Comparison of ENCODE assay signal across 28 cellular contexts in the genomic region with DNA sequence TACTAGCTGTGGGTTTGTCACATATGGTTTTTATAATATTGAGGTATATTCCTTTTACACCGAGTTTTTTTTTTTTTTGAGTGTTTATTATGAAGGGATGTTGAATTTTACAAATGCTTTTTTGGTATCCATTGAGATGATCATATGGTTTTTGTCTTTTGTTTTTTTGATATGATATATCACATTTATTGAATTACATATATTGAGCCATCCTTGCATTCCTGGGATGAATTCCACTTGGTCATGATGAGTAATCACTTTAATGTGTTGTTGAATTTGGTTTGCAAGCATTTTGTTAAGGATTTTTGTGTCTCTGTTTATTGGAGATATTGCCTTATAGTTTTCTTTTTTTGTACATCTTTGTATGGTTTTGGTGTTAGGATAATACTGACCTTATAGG. TPM values are rescaled to one million over a fixed set of nuclear protein-coding genes. Genes with fewer than 3 reads are reported as not detected.
DNase-seq lines count a peak whose midpoint lies in the region; ATAC-seq and TF ChIP-seq lines count a peak whose summit lies in the region.
"Had no signal": no experiment of that assay in that cellular context is flagged by ENCODE, and none has a peak within 500 bp of the region (broad histone marks: within the 10 kb centered on the region; RNA-seq: fewer than 3 reads in every experiment).

No MANE protein-coding gene starts in this region.

- H3K27ac ChIP-seq in PC-3 (ENCODE audit: low read length), result no peak overlapping the region
- no peak overlapping the region for H3K27ac ChIP-seq in A673 (ENCODE audit: low read depth, low read length, poor library complexity, severe bottlenecking)
- H3K27ac ChIP-seq: 22Rv1, ascending aorta, lower lobe of right lung, thyroid gland, vagina had no signal

- peak; percentile 16 for DNase-seq in DMS 273 (lab: John Stamatoyannopoulos, UW; ENCODE audit: unreplicated experiment)
- DNase-seq in DMS 273 treated with DMSO at 0.1 percent for 48 hours (lab: John Stamatoyannopoulos, UW), result no peak
- DNase-seq in PC-3, result peak; percentile 23
- DNase-seq in erythroblast (lab: John Stamatoyannopoulos, UW), result peak; percentile 29 to 43
- DNase-seq in renal cortical epithelial cell (ENCODE audit: low read depth), result peak; percentile 7
- no peak for DNase-seq in iPS-NIHi7 (ENCODE audit: extremely low spot score)
- DNase-seq in NCI-H446 treated with DMSO at 0.1 percent for 48 hours (lab: John Stamatoyannopoulos, UW), result no peak
- DNase-seq in A673 (ENCODE audit: low spot score), result no peak
- DNase-seq: activated effector memory CD4-positive, alpha-beta T cell treated with Interleukin-2 at 50 U/mL for 16 hours; CD8-positive, alpha-beta memory T cell; central memory CD4-positive, alpha-beta T cell; DMS79; kidney; lower lobe of right lung; NCI-H1105; NCI-H2029 treated with DMSO at 0.1 percent for 48 hours; NCI-H446; NCI-H82; Right ventricle myocardium superior; stimulated activated CD4-positive, alpha-beta T cell treated with anti-CD3 and anti-CD28 coated beads, Interleukin-1b, Interleukin-23, amount 100 ng/mL, for 48 hours; stimulated activated CD8-positive, alpha-beta memory T cell treated with anti-CD3 and anti-CD28 coated beads, Interleukin-4, amount 100 ng/mL, for 48 hours; stimulated activated naive CD8-positive, alpha-beta T cell treated with anti-CD3 and anti-CD28 coated beads, Interleukin-15, amount 100 ng/mL, for 72 hours; thyroid gland had no signal

- CTCF ChIA-PET in PC-3 (lab: Charles Lee) (no interaction called here), A673 (lab: Charles Lee) (no interaction called here)

- H3K9ac ChIP-seq in PC-3 (ENCODE audit: low read length), result no peak overlapping the region

- peaks cover 15% of the 10 kb centered on the region for H3K79me2 ChIP-seq in PC-3 (ENCODE audit: low read length)

- H3K4me3 ChIP-seq in PC-3 (ENCODE audit: low read length) (no peak overlapping the region), A673 (ENCODE audit: low read depth, low read length, poor library complexity, severe bottlenecking) (no peak overlapping the region)
- H3K4me3 ChIP-seq: ascending aorta, lower lobe of right lung, smooth muscle cell, thyroid gland, vagina had no signal

- no peak overlapping the region for H2AFZ ChIP-seq in PC-3 (ENCODE audit: low read length)

- H3K9me3 ChIP-seq in PC-3 (ENCODE audit: low read length) (peaks cover 14% of the 10 kb centered on the region), A673 (ENCODE audit: low read depth, low read length, poor library complexity, severe bottlenecking) (peaks cover 12% of the 10 kb centered on the region)
- H3K9me3 ChIP-seq: thyroid gland, vagina had no signal

- no peak for TF ChIP-seq POLR2A in erythroblast (IDR thresholded peaks at IDR 0.05; ENCODE audit: low read length)

- no peak overlapping the region for H3K4me2 ChIP-seq in PC-3 (ENCODE audit: low read length)
- H3K4me2 ChIP-seq: smooth muscle cell had no signal

- intact Hi-C loops in PC-3 (cut with micrococcal nuclease) (no loop called here), A673 (cut with micrococcal nuclease; ENCODE audit: unreplicated experiment) (no loop called here)

- ATAC-seq in PC-3, result no peak
- ATAC-seq: lower lobe of right lung; natural killer cell treated with Interleukin-12 subunit alpha and Interleukin-12 subunit beta and Interleukin-15 and Interleukin-18, amount 100 ng/mL, for 72 hours; stimulated activated naive CD8-positive, alpha-beta T cell treated with anti-CD3 and anti-CD28 coated beads, Interleukin-15, amount 100 ng/mL, for 72 hours had no signal

- H3F3A ChIP-seq in PC-3 (ENCODE audit: low read length, unreplicated experiment), result no peaks in the 10 kb centered on the region

- peaks cover 6% of the 10 kb centered on the region; the same call in 1 of the 2 replicates for H3K36me3 ChIP-seq in PC-3 (ENCODE audit: low read depth, low read length)
- no peaks in the 10 kb centered on the region for H3K36me3 ChIP-seq in A673 (ENCODE audit: insufficient read depth, low read length, poor library complexity, severe bottlenecking)
- H3K36me3 ChIP-seq: ascending aorta, lower lobe of right lung, thyroid gland, vagina had no signal

- H3K4me1 ChIP-seq in PC-3 (ENCODE audit: insufficient read depth, low read length) (peaks cover 8% of the 10 kb centered on the region; the same call in 1 of the 2 replicates), A673 (ENCODE audit: insufficient read depth, low read length, poor library complexity, severe bottlenecking) (no peaks in the 10 kb centered on the region)

- no peaks in the 10 kb centered on the region for H4K20me1 ChIP-seq in PC-3 (ENCODE audit: low read length)

- POLR2A ChIA-PET in PC-3 (lab: Charles Lee; ENCODE audit: unreplicated experiment) (no interaction called here), A673 (lab: Charles Lee; ENCODE audit: low non-redundant PET) (no interaction called here)

- no peak for TF ChIP-seq CTCF in PC-3 (conservative IDR thresholded peaks at IDR 0.05; ENCODE audit: low read depth, low read length)
- TF ChIP-seq CTCF in A673 (conservative IDR thresholded peaks at IDR 0.05; ENCODE audit: low read depth, low read length), result no peak

- no peaks in the 10 kb centered on the region for H3K9me2 ChIP-seq in PC-3 (replicated peaks; ENCODE audit: low read length)

- BruUV-seq in PC-3 (replicated peaks; lab: Mats Ljungman, UMichigan) (no TSS peak), A673 (replicated peaks; lab: Mats Ljungman, UMichigan) (no TSS peak)

- H3K27me3 ChIP-seq in PC-3 (ENCODE audit: low read length), result no peaks in the 10 kb centered on the region
- peaks cover 6% of the 10 kb centered on the region for H3K27me3 ChIP-seq in A673 (replicated peaks; ENCODE audit: insufficient read depth, low read depth, low read length, poor library complexity)
- H3K27me3 ChIP-seq: ascending aorta, thyroid gland, vagina had no signal

RNA-seq across cellular contexts. Expression of gene ZNF337, which starts 3.3 kb away (rescaled TPM):
- 12.8 and 13.5 TPM in 2 replicates for total RNA-seq in PC-3 (2014; rRNA removed)
- total RNA-seq in renal cortical epithelial cell, result 6.8 and 22.6 TPM in 2 replicates
- total RNA-seq in A673 (2021), result 17.9 and 20.3 TPM in 2 replicates

Comparison
In these comparisons a context has a peak if more than half of its experiments do, and no peak if none do; other contexts are left out.
1. DNase-seq: peak in DMS 273 (single experiment), PC-3 (single experiment), erythroblast (2 of 2) and renal cortical epithelial cell (single experiment); none in DMS 273 treated with DMSO at 0.1 percent for 48 hours (single experiment), iPS-NIHi7 (single experiment), NCI-H446 treated with DMSO at 0.1 percent for 48 hours (single experiment) and A673 (single experiment).